20 cellular contexts compared by ENCODE assay signal in the genomic region with DNA sequence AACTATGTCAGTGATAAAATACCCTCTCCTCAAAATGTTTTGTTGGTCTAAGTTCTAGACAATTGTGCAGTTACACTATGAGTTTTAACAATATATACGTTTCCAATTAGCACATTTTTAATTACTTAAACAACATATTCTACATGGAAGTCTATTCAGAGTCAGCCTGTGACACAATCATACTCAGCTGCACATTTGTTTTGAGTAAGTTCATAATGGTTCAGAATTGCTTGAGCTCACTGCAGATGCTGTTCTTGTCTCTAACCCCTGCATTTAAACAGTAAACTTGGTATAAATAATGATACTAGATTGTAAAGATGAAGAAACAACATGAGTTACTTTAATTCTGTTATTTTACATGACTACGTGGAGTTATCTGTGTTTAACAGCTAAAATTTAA. TPM values are rescaled to one million over a fixed set of nuclear protein-coding genes. Genes with fewer than 3 reads are reported as not detected.
A peak's percentile ranks its signal among the peaks of the same experiment; 100 is the strongest.
DNase-seq lines count a peak whose midpoint lies in the region; ATAC-seq and TF ChIP-seq lines count a peak whose summit lies in the region.
"Had no signal": no experiment of that assay in that cellular context is flagged by ENCODE, and none has a peak within 500 bp of the region (broad histone marks: within the 10 kb centered on the region; RNA-seq: fewer than 3 reads in every experiment).

No MANE protein-coding gene starts in this region.

- ATAC-seq in GM18868 (IDR thresholded peaks at IDR 0.05; ENCODE audit: unreplicated experiment) (peak; percentile 55), GM21515 (IDR thresholded peaks at IDR 0.05; ENCODE audit: unreplicated experiment) (peak; percentile 18), HG03175 (IDR thresholded peaks at IDR 0.05; ENCODE audit: unreplicated experiment) (peak; percentile 25), activated B cell treated with CpG ODN at 0.5 μM for 24 hours (ENCODE audit: low read depth) (no peak), HG02852 (IDR thresholded peaks at IDR 0.05; ENCODE audit: unreplicated experiment) (no peak), left cardiac atrium (no peak)
- ATAC-seq: CD8-positive, alpha-beta T cell had no signal

- H3K36me3 Mint-ChIP-seq in activated B cell treated with CpG ODN at 0.5 μM for 24 hours (ENCODE audit: low read depth): no peaks in the 10 kb centered on the region
- H3K36me3 Mint-ChIP-seq: CD8-positive, alpha-beta T cell had no signal

- intact Hi-C loops in activated B cell treated with CpG ODN at 0.5 μM for 24 hours (cut with micrococcal nuclease): no loop called here
- intact Hi-C loops in left cardiac atrium (cut with DNase I): no loop called here

- CTCF ChIA-PET in activated B cell treated with CpG ODN at 0.5 μM for 24 hours (lab: Charles Lee): no interaction called here

- POLR2A ChIA-PET in activated B cell treated with CpG ODN at 0.5 μM for 24 hours (lab: Charles Lee): interaction anchor here (1.6 kb wide), 1 partner anchor 32 kb away, joined by 7 read pairs; no protein-coding TSS in a partner anchor

- no peak for TF ChIP-seq CTCF in activated B cell treated with CpG ODN at 0.5 μM for 24 hours (IDR thresholded peaks at IDR 0.05)

- H3K9me3 Mint-ChIP-seq in activated B cell treated with CpG ODN at 0.5 μM for 24 hours: peaks cover 4% of the 10 kb centered on the region
- H3K9me3 Mint-ChIP-seq: central memory CD8-positive, alpha-beta T cell; nephron had no signal

- H3K27ac Mint-ChIP-seq in activated B cell treated with CpG ODN at 0.5 μM for 24 hours: no peak overlapping the region
- H3K27ac Mint-ChIP-seq: activated CD4-positive, alpha-beta T cell treated with anti-CD3 and anti-CD28 coated beads, Interleukin-2, amount 10 ng/mL, durations not matched to agents 7 days and 5 days; CD8-positive, alpha-beta T cell; nephron had no signal

- H3K4me3 Mint-ChIP-seq in activated B cell treated with CpG ODN at 0.5 μM for 24 hours: peak overlapping the region; percentile 45
- H3K4me3 Mint-ChIP-seq: activated CD4-positive, alpha-beta T cell treated with anti-CD3 and anti-CD28 coated beads, Interleukin-2, amount 10 ng/mL, durations not matched to agents 7 days and 5 days; CD8-positive, alpha-beta T cell; central memory CD8-positive, alpha-beta T cell; nephron had no signal

- H3K27me3 Mint-ChIP-seq in activated B cell treated with CpG ODN at 0.5 μM for 24 hours: no peaks in the 10 kb centered on the region

- no peak for DNase-seq in activated B cell treated with CpG ODN at 0.5 μM for 24 hours
- DNase-seq in T-helper 2 cell: no peak
- DNase-seq in DMS79 treated with DMSO at 0.1 percent for 48 hours (lab: John Stamatoyannopoulos, UW): no peak
- DNase-seq in left cardiac atrium: no peak
- DNase-seq: activated CD4-positive, alpha-beta T cell treated with anti-CD3 and anti-CD28 coated beads, Interleukin-2, amount 10 ng/mL, durations not matched to agents 7 days and 5 days; activated naive CD4-positive, alpha-beta T cell; anterior cingulate cortex; CD8-positive, alpha-beta T cell; effector CD4-positive, alpha-beta T cell; hippocampal formation; NCI-H1092 treated with DMSO at 0.1 percent for 48 hours; NCI-H2171 treated with DMSO at 0.1 percent for 48 hours; small intestine; testis had no signal

- H3K4me1 Mint-ChIP-seq in activated B cell treated with CpG ODN at 0.5 μM for 24 hours: peaks cover 17% of the 10 kb centered on the region
- H3K4me1 Mint-ChIP-seq: activated CD4-positive, alpha-beta T cell treated with anti-CD3 and anti-CD28 coated beads, Interleukin-2, amount 10 ng/mL, durations not matched to agents 7 days and 5 days; central memory CD8-positive, alpha-beta T cell; nephron had no signal

RNA-seq across cellular contexts. Expression of a gene that starts 30.6 kb away (rescaled TPM):
- total RNA-seq in activated B cell treated with CpG ODN at 0.5 μM for 24 hours: 2.8 and 3.3 TPM in 2 replicates
- total RNA-seq in left cardiac atrium: 10 to 100 TPM; 10.0 to 19.1 TPM

RNA-seq across cellular contexts. Expression of a gene that starts 40.6 kb away (rescaled TPM):
- 57.2 and 61.7 TPM in 2 replicates for total RNA-seq in activated B cell treated with CpG ODN at 0.5 μM for 24 hours
- total RNA-seq in left cardiac atrium: 10 to 100 TPM; 71.2 to 76.8 TPM

Comparison
In these comparisons a context has a peak if more than half of its experiments do, and no peak if none do; other contexts are left out.
1. ATAC-seq: peak in GM18868 (single experiment), GM21515 (single experiment) and HG03175 (single experiment); none in activated B cell treated with CpG ODN at 0.5 μM for 24 hours (single experiment), HG02852 (single experiment) and left cardiac atrium (0 of 2).